Comparison of ENCODE assay signal across 20 cellular contexts in the genomic region with DNA sequence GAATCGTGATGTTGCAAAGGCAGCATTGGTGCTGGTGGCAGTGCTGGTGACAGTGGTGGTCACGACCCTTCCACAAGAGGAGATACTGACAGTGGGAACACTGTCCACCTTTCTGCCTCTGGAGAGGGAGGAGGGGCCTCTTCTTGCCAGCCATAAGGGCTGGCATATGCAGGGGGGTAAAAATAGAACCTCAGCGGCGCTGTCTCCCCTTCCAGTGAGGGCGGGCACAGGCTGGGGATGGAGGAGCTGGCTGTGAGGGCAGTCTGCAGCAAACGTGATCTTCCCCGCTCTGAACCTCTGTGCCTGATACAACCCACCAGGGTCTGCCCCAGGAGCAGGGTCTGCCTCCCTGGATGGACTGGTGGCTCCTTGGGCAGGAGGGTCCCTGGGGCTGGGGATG. TPM values are rescaled to one million over a fixed set of nuclear protein-coding genes. Genes with fewer than 3 reads are reported as not detected.
"Had no signal": no experiment of that assay in that cellular context is flagged by ENCODE, and none has a peak within 500 bp of the region (broad histone marks: within the 10 kb centered on the region; RNA-seq: fewer than 3 reads in every experiment).

No MANE protein-coding gene starts in this region.

- H3K27ac ChIP-seq: colonic mucosa, foreskin keratinocyte, neural progenitor cell, transverse colon, vagina had no signal

- H3K36me3 ChIP-seq: colonic mucosa, neural progenitor cell, transverse colon, vagina had no signal

- H3K36me3 Mint-ChIP-seq: neural progenitor cell had no signal

- H3K4me1 ChIP-seq: foreskin keratinocyte, vagina had no signal

- H3K9me3 ChIP-seq: colonic mucosa, transverse colon, vagina had no signal

- H3K4me3 Mint-ChIP-seq: activated CD4-positive, alpha-beta memory T cell treated with anti-CD3 and anti-CD28 coated beads for 36 hours; activated CD8-positive, alpha-beta memory T cell treated with anti-CD3 and anti-CD28 coated beads, Interleukin-2, amount 10 ng/mL, durations not matched to agents 7 days and 5 days; activated naive CD4-positive, alpha-beta T cell treated with anti-CD3 and anti-CD28 coated beads for 36 hours had no signal

- ATAC-seq: activated CD8-positive, alpha-beta memory T cell treated with anti-CD3 and anti-CD28 coated beads, Interleukin-2, amount 10 ng/mL, durations not matched to agents 7 days and 5 days; foreskin keratinocyte had no signal

- H3K27ac Mint-ChIP-seq: activated CD4-positive, alpha-beta memory T cell treated with anti-CD3 and anti-CD28 coated beads for 36 hours; activated CD8-positive, alpha-beta memory T cell treated with anti-CD3 and anti-CD28 coated beads, Interleukin-2, amount 10 ng/mL, durations not matched to agents 7 days and 5 days; activated naive CD4-positive, alpha-beta T cell treated with anti-CD3 and anti-CD28 coated beads for 36 hours; activated T-helper 2 cell treated with anti-CD3 and anti-CD28 coated beads, Interferon-gamma antibody, Interleukin-2, Interleukin-4, amounts not matched to agents 10 μg/mL and 5 μg/mL and 100 μg/mL, durations not matched to agents 14 hours and 24 hours and 36 hours had no signal

- DNase-seq: activated CD4-positive, alpha-beta memory T cell treated with anti-CD3 and anti-CD28 coated beads for 36 hours; activated CD4-positive, alpha-beta T cell treated with anti-CD3 and anti-CD28 coated beads for 1 hour; activated CD8-positive, alpha-beta memory T cell treated with anti-CD3 and anti-CD28 coated beads, Interleukin-2, amount 10 ng/mL, durations not matched to agents 7 days and 5 days; activated naive CD4-positive, alpha-beta T cell treated with anti-CD3 and anti-CD28 coated beads for 36 hours; activated T-cell treated with anti-CD3 and anti-CD28 coated beads, Interleukin-2, amount 50 U/mL, for 1 hour; colonic mucosa; effector CD8-positive, alpha-beta T cell; foreskin keratinocyte; midbrain; small intestine; stimulated activated CD4-positive, alpha-beta T cell treated with anti-CD3 and anti-CD28 coated beads, Interleukin-4, amount 100 ng/mL, for 24 hours; stimulated activated naive CD4-positive, alpha-beta T cell treated with Interleukin-2 at 50 U/mL for 16 hours; SW 1271; T1000; transverse colon had no signal

- H3K9ac ChIP-seq: neural progenitor cell had no signal

- H3K9me3 Mint-ChIP-seq: activated CD4-positive, alpha-beta memory T cell treated with anti-CD3 and anti-CD28 coated beads for 36 hours; activated naive CD4-positive, alpha-beta T cell treated with anti-CD3 and anti-CD28 coated beads for 36 hours; activated T-helper 2 cell treated with anti-CD3 and anti-CD28 coated beads, Interferon-gamma antibody, Interleukin-2, Interleukin-4, amounts not matched to agents 10 μg/mL and 5 μg/mL and 100 μg/mL, durations not matched to agents 14 hours and 24 hours and 36 hours; neural progenitor cell had no signal

- H3K4me3 ChIP-seq: colonic mucosa, lung, neural progenitor cell, transverse colon, vagina had no signal

- H3K27me3 ChIP-seq: colonic mucosa, neural progenitor cell, transverse colon, vagina had no signal

RNA-seq across cellular contexts. Expression of a gene that starts 50.2 kb away (rescaled TPM):
- total RNA-seq: myocyte had no signal
